Comparison of ENCODE assay signal across 2 cellular contexts in the genomic region with DNA sequence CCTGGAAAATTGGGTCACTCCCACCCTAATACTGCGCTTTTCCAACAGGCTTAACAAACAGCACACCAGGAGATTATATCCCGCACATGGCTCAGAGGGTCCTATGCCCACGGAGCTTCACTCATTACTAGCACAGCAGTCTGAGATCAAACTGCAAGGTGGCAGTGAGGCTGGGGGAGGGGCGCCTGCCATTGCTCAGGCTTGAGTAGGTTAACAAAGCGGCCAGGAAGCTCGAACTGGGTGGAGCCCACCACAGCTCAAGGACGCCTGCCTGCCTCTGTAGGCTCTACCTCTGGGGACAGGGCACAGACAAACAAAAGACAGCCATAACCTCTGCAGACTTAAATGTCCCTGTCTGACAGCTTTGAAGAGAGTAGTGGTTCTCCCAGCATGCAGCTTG.
DNase-seq lines count a peak whose midpoint lies in the region; ATAC-seq, FAIRE-seq and TF ChIP-seq lines count a peak whose summit lies in the region.
"Not testable (repeated sequence)": the region's sequence is repeated elsewhere in the genome, so short reads cannot be mapped to it uniquely, and the experiment has no call there.

No MANE protein-coding gene starts in this region.

- FAIRE-seq in HepG2 (lab: Jason Lieb, UNC), result not testable (repeated sequence)

- not testable (repeated sequence) for H3K36me3 ChIP-seq in HepG2 (replicated peaks in 1 of 2; ENCODE audit: control insufficient read depth in 1 of 2, insufficient read depth in 2 of 2, low read length in 2 of 2)

- not testable (repeated sequence) for TF ChIP-seq CTCF in HepG2 (CRISPR knock-in tag; IDR thresholded peaks at IDR 0.05)

- TF ChIP-seq RAD21 in HepG2 (CRISPR knock-in tag; IDR thresholded peaks at IDR 0.05), result not testable (repeated sequence)

- not testable (repeated sequence) for H3K27ac ChIP-seq in HepG2 (ENCODE audit: extremely low read length, insufficient read depth, low read length)

- not testable (repeated sequence) for H3K27me3 ChIP-seq in HepG2 (ENCODE audit: control insufficient read depth in 1 of 2, insufficient read depth in 2 of 2, low read length in 2 of 2)

- H4K20me1 ChIP-seq in HepG2 (ENCODE audit: insufficient read depth, low read length), result not testable (repeated sequence)

- peak; percentile 5 for DNase-seq in Jurkat, Clone E6-1 (ENCODE audit: low read depth, low spot score)
- DNase-seq in HepG2 (ENCODE audit: low spot score), result not testable (repeated sequence)

- POLR2A ChIA-PET in HepG2 (lab: Yijun Ruan, JAX), result not testable (repeated sequence)

- ATAC-seq in HepG2, result not testable (repeated sequence)

- not testable (repeated sequence) for H3K4me1 ChIP-seq in HepG2 (ENCODE audit: insufficient read depth, low read length)

- not testable (repeated sequence) for H3K9me3 ChIP-seq in HepG2 (ENCODE audit: low read length)

- in situ Hi-C loops in HepG2 (cut with HindIII; ENCODE audit: extremely low pct_ligation_motif_present, low pct_unique_long_range_greater_than_20kb), result not testable (repeated sequence)

- not testable (repeated sequence) for BruUV-seq in HepG2 (replicated peaks; lab: Mats Ljungman, UMichigan)

- H2AFZ ChIP-seq in HepG2 (ENCODE audit: low read length), result not testable (repeated sequence)

- intact Hi-C loops in HepG2 (cut with micrococcal nuclease; ENCODE audit: unreplicated experiment), result not testable (repeated sequence)

- TF ChIP-seq EP300 in HepG2 (IDR thresholded peaks at IDR 0.05; ENCODE audit: low read depth in 2 of 2, low read length in 2 of 2); HepG2 (CRISPR knock-in tag; IDR thresholded peaks at IDR 0.05; ENCODE audit: borderline replicate concordance): not testable (repeated sequence)

- TF ChIP-seq POLR2A in HepG2 (IDR thresholded peaks at IDR 0.05; ENCODE audit: insufficient read depth in 1 of 2, low read depth in 2 of 2, low read length in 2 of 2), result not testable (repeated sequence)

- not testable (repeated sequence) for H3K4me2 ChIP-seq in HepG2 (ENCODE audit: low read depth, low read length)

- not testable (repeated sequence) for H3K4me3 ChIP-seq in Jurkat, Clone E6-1 (ENCODE audit: low read length); HepG2 (replicated peaks in 1 of 3; ENCODE audit: insufficient read depth in 1 of 3, low read depth in 2 of 3, low read length in 3 of 3)

- CTCF ChIA-PET in HepG2 (lab: Yijun Ruan, JAX; ENCODE audit: low intra/inter-chr PET ratio, low total read pairs), result not testable (repeated sequence)

- H3K9ac ChIP-seq in HepG2 (ENCODE audit: insufficient read depth, low read depth, low read length), result not testable (repeated sequence)

- WGBS in HepG2 (ENCODE audit: low lambda C conversion rate), result no CpG with 5 or more reads among the region's 7 CpGs

- not testable (repeated sequence) for H3K79me2 ChIP-seq in HepG2 (ENCODE audit: insufficient read depth, low read length)

TF ChIP-seq in HepG2, 621 proteins besides CTCF, POLR2A, EP300 and RAD21:
- TF ChIP-seq, protein P1, sequence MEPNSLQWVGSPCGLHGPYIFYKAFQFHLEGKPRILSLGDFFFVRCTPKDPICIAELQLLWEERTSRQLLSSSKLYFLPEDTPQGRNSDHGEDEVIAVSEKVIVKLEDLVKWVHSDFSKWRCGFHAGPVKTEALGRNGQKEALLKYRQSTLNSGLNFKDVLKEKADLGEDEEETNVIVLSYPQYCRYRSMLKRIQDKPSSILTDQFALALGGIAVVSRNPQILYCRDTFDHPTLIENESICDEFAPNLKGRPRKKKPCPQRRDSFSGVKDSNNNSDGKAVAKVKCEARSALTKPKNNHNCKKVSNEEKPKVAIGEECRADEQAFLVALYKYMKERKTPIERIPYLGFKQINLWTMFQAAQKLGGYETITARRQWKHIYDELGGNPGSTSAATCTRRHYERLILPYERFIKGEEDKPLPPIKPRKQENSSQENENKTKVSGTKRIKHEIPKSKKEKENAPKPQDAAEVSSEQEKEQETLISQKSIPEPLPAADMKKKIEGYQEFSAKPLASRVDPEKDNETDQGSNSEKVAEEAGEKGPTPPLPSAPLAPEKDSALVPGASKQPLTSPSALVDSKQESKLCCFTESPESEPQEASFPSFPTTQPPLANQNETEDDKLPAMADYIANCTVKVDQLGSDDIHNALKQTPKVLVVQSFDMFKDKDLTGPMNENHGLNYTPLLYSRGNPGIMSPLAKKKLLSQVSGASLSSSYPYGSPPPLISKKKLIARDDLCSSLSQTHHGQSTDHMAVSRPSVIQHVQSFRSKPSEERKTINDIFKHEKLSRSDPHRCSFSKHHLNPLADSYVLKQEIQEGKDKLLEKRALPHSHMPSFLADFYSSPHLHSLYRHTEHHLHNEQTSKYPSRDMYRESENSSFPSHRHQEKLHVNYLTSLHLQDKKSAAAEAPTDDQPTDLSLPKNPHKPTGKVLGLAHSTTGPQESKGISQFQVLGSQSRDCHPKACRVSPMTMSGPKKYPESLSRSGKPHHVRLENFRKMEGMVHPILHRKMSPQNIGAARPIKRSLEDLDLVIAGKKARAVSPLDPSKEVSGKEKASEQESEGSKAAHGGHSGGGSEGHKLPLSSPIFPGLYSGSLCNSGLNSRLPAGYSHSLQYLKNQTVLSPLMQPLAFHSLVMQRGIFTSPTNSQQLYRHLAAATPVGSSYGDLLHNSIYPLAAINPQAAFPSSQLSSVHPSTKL (CRISPR knock-in tag; IDR thresholded peaks at IDR 0.05), result peak; percentile 30; the same call in 1 of the 2 replicates
- TF ChIP-seq ZMYM4 (CRISPR knock-in tag; IDR thresholded peaks at IDR 0.05), result peak; percentile 61; the same call in 1 of the 2 replicates
- TF ChIP-seq, protein P2, sequence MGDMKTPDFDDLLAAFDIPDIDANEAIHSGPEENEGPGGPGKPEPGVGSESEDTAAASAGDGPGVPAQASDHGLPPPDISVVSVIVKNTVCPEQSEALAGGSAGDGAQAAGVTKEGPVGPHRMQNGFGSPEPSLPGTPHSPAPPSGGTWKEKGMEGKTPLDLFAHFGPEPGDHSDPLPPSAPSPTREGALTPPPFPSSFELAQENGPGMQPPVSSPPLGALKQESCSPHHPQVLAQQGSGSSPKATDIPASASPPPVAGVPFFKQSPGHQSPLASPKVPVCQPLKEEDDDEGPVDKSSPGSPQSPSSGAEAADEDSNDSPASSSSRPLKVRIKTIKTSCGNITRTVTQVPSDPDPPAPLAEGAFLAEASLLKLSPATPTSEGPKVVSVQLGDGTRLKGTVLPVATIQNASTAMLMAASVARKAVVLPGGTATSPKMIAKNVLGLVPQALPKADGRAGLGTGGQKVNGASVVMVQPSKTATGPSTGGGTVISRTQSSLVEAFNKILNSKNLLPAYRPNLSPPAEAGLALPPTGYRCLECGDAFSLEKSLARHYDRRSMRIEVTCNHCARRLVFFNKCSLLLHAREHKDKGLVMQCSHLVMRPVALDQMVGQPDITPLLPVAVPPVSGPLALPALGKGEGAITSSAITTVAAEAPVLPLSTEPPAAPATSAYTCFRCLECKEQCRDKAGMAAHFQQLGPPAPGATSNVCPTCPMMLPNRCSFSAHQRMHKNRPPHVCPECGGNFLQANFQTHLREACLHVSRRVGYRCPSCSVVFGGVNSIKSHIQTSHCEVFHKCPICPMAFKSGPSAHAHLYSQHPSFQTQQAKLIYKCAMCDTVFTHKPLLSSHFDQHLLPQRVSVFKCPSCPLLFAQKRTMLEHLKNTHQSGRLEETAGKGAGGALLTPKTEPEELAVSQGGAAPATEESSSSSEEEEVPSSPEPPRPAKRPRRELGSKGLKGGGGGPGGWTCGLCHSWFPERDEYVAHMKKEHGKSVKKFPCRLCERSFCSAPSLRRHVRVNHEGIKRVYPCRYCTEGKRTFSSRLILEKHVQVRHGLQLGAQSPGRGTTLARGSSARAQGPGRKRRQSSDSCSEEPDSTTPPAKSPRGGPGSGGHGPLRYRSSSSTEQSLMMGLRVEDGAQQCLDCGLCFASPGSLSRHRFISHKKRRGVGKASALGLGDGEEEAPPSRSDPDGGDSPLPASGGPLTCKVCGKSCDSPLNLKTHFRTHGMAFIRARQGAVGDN (CRISPR knock-in tag; IDR thresholded peaks at IDR 0.05), result peak; percentile 15; the same call in 1 of the 2 replicates
- TF ChIP-seq SOX6, SOX13 (IDR thresholded peaks at IDR 0.05): not testable (repeated sequence)
- TF ChIP-seq SOX6 (CRISPR knock-in tag; IDR thresholded peaks at IDR 0.05), result peak; percentile 47
- TF ChIP-seq, protein P3, sequence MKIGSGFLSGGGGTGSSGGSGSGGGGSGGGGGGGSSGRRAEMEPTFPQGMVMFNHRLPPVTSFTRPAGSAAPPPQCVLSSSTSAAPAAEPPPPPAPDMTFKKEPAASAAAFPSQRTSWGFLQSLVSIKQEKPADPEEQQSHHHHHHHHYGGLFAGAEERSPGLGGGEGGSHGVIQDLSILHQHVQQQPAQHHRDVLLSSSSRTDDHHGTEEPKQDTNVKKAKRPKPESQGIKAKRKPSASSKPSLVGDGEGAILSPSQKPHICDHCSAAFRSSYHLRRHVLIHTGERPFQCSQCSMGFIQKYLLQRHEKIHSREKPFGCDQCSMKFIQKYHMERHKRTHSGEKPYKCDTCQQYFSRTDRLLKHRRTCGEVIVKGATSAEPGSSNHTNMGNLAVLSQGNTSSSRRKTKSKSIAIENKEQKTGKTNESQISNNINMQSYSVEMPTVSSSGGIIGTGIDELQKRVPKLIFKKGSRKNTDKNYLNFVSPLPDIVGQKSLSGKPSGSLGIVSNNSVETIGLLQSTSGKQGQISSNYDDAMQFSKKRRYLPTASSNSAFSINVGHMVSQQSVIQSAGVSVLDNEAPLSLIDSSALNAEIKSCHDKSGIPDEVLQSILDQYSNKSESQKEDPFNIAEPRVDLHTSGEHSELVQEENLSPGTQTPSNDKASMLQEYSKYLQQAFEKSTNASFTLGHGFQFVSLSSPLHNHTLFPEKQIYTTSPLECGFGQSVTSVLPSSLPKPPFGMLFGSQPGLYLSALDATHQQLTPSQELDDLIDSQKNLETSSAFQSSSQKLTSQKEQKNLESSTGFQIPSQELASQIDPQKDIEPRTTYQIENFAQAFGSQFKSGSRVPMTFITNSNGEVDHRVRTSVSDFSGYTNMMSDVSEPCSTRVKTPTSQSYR (CRISPR knock-in tag; IDR thresholded peaks at IDR 0.05; ENCODE audit: borderline replicate concordance), result peak; percentile 81; the same call in 1 of the 2 replicates
- TF ChIP-seq SOX13 (CRISPR knock-in tag; conservative IDR thresholded peaks at IDR 0.05 in 1 of 2, IDR thresholded peaks at IDR 0.05 in 1 of 2), result 0 out of 4 replicates have a peak, but pooled peaks of 1 of the 2 experiments have one; percentile 27
- 0 out of 2 replicates have a peak, but pooled peaks have one; percentile 26 for TF ChIP-seq ZNF292 (CRISPR knock-in tag; IDR thresholded peaks at IDR 0.05; ENCODE audit: borderline replicate concordance, low read depth)
TF ChIP-seq in HepG2: peak in this region for 7; not testable (repeated sequence) for 614.
